2 cellular contexts compared by ENCODE assay signal in genomic region chr15:66725468-66725785, GRCh38.
TF ChIP-seq lines count a peak whose summit lies in the region.

No MANE protein-coding gene starts in this region.

TF ChIP-seq in GM23338, 12 proteins besides CTCF, POLR2A, EP300 and RAD21 (continued from another document):
- TF ChIP-seq EZH2 (IDR thresholded peaks at IDR 0.05; ENCODE audit: low read depth, unreplicated experiment), result no peak
- TF ChIP-seq STAT1 (IDR thresholded peaks at IDR 0.05; ENCODE audit: unreplicated experiment), result no peak

TF ChIP-seq in SK-N-SH treated with all-trans-retinoic acid at 6 μM for 48 hours, 23 proteins besides CTCF, POLR2A, EP300 and RAD21:
- no peak for TF ChIP-seq POU6F1 (CRISPR knock-in tag; IDR thresholded peaks at IDR 0.05; ENCODE audit: borderline replicate concordance, low read depth)
- TF ChIP-seq TSHZ2 (CRISPR knock-in tag; IDR thresholded peaks at IDR 0.05), result no peak
- no peak for TF ChIP-seq TOX (CRISPR knock-in tag; IDR thresholded peaks at IDR 0.05; ENCODE audit: borderline replicate concordance)
- no peak for TF ChIP-seq ESRRG (CRISPR knock-in tag; IDR thresholded peaks at IDR 0.05)
- TF ChIP-seq ZFP3 (CRISPR knock-in tag; IDR thresholded peaks at IDR 0.05), result no peak
- TF ChIP-seq ZNF565 (CRISPR knock-in tag; conservative IDR thresholded peaks at IDR 0.05; ENCODE audit: low read depth), result no peak
- TF ChIP-seq CREB5 (CRISPR knock-in tag; IDR thresholded peaks at IDR 0.05; ENCODE audit: low read depth), result no peak
- TF ChIP-seq BACH2 (CRISPR knock-in tag; IDR thresholded peaks at IDR 0.05; ENCODE audit: borderline replicate concordance), result no peak
- no peak for TF ChIP-seq TCF4 (CRISPR knock-in tag; IDR thresholded peaks at IDR 0.05; ENCODE audit: borderline replicate concordance)
- TF ChIP-seq ZFP30 (CRISPR knock-in tag; IDR thresholded peaks at IDR 0.05), result no peak
- TF ChIP-seq ARNTL (CRISPR knock-in tag; IDR thresholded peaks at IDR 0.05; ENCODE audit: borderline replicate concordance, low read depth), result no peak
- no peak for TF ChIP-seq GLIS3 (CRISPR knock-in tag; IDR thresholded peaks at IDR 0.05)
- no peak for TF ChIP-seq RARB (CRISPR knock-in tag; IDR thresholded peaks at IDR 0.05)
- no peak for TF ChIP-seq ISL1 (CRISPR knock-in tag; IDR thresholded peaks at IDR 0.05)
